11 cellular contexts compared by ENCODE assay signal in genomic region chr5:83368835-83369234, GRCh38.
A peak's percentile ranks its signal among the peaks of the same experiment; 100 is the strongest.
DNase-seq lines count a peak whose midpoint lies in the region; ATAC-seq, FAIRE-seq and TF ChIP-seq lines count a peak whose summit lies in the region.
"Had no signal": no experiment of that assay in that cellular context is flagged by ENCODE, and none has a peak within 500 bp of the region (broad histone marks: within the 10 kb centered on the region; RNA-seq: fewer than 3 reads in every experiment).

No MANE protein-coding gene starts in this region.

- H3K9me3 ChIP-seq in astrocyte (ENCODE audit: insufficient read depth, low read depth, low read length) (no peaks in the 10 kb centered on the region), Caco-2 (no peaks in the 10 kb centered on the region)
- H3K9me3 ChIP-seq: body of pancreas had no signal

- peak; percentile 95 to 96 for DNase-seq in AML-193 (lab: John Stamatoyannopoulos, UW)
- DNase-seq in astrocyte (ENCODE audit: low read depth) = no peak
- no peak for DNase-seq in GM03348 (ENCODE audit: low spot score)
- no peak for DNase-seq in HTR-8/SVneo (ENCODE audit: insufficient read length, low spot score)
- no peak for DNase-seq in NCI-H187 (lab: John Stamatoyannopoulos, UW)
- DNase-seq in Caco-2 = no peak

- peaks cover 3% of the 10 kb centered on the region for H3K9me3 Mint-ChIP-seq in astrocyte (ENCODE audit: unreplicated experiment)
- H3K9me3 Mint-ChIP-seq in Caco-2 (ENCODE audit: unreplicated experiment) = peaks cover 10% of the 10 kb centered on the region

- CTCF ChIA-PET in Caco-2 (lab: Charles Lee) = no interaction called here

- H3K27ac ChIP-seq in astrocyte (ENCODE audit: low read depth, low read length) = no peak overlapping the region
- H3K27ac ChIP-seq: neural progenitor cell had no signal

- no peak overlapping the region for H3K27ac Mint-ChIP-seq in astrocyte (ENCODE audit: unreplicated experiment)
- H3K27ac Mint-ChIP-seq in Caco-2 (ENCODE audit: unreplicated experiment) = no peak overlapping the region
- H3K27ac Mint-ChIP-seq: B cell, neural progenitor cell had no signal

- no peak for FAIRE-seq in astrocyte (lab: Jason Lieb, UNC)
- no peak for FAIRE-seq in HTR-8/SVneo (lab: Jason Lieb, UNC)

- H4K20me1 ChIP-seq in astrocyte (ENCODE audit: insufficient read depth, low read length) = no peaks in the 10 kb centered on the region

- no peak overlapping the region for H3K9ac ChIP-seq in astrocyte (ENCODE audit: low read length)
- H3K9ac ChIP-seq: neural progenitor cell had no signal

- H3K27me3 ChIP-seq in astrocyte (ENCODE audit: insufficient read depth, low read length) (no peaks in the 10 kb centered on the region), Caco-2 (replicated peaks; ENCODE audit: control insufficient read depth, insufficient read depth, low read length) (no peaks in the 10 kb centered on the region)
- H3K27me3 ChIP-seq: body of pancreas, neural progenitor cell had no signal

- H3K79me2 ChIP-seq in astrocyte (ENCODE audit: insufficient read depth, low read length) = no peaks in the 10 kb centered on the region

- intact Hi-C loops in Caco-2 (cut with micrococcal nuclease; ENCODE audit: unreplicated experiment) = no loop called here

- no peak overlapping the region for H3K4me3 Mint-ChIP-seq in astrocyte (ENCODE audit: unreplicated experiment)
- H3K4me3 Mint-ChIP-seq in Caco-2 (ENCODE audit: unreplicated experiment) = no peak overlapping the region
- H3K4me3 Mint-ChIP-seq: B cell, neural progenitor cell had no signal

- peaks cover 7% of the 10 kb centered on the region for H3K4me1 ChIP-seq in astrocyte (ENCODE audit: insufficient read depth, low read length)
- no peaks in the 10 kb centered on the region; the same call in 1 of the 2 replicates for H3K4me1 ChIP-seq in Caco-2
- H3K4me1 ChIP-seq: body of pancreas had no signal

- H3K4me2 ChIP-seq in astrocyte (ENCODE audit: low read length) = peak overlapping the region; percentile 43
- H3K4me2 ChIP-seq: neural progenitor cell had no signal

- no peaks in the 10 kb centered on the region for H3K36me3 ChIP-seq in astrocyte (ENCODE audit: insufficient read depth, low read length)
- no peaks in the 10 kb centered on the region for H3K36me3 ChIP-seq in Caco-2 (ENCODE audit: control insufficient read depth, insufficient read depth, low read length)
- H3K36me3 ChIP-seq: neural progenitor cell had no signal

- POLR2A ChIA-PET in Caco-2 (lab: Charles Lee) = no interaction called here

- TF ChIP-seq CTCF in astrocyte (IDR thresholded peaks at IDR 0.05; ENCODE audit: insufficient read depth, low read depth, low read length) = no peak
- TF ChIP-seq CTCF in Caco-2 (IDR thresholded peaks at IDR 0.05; ENCODE audit: insufficient read depth in 1 of 2, low read depth in 1 of 2, low read length in 1 of 2, severe bottlenecking in 1 of 2, unreplicated experiment in 1 of 2) = no peak

- H3K4me1 Mint-ChIP-seq in astrocyte (ENCODE audit: low read depth, unreplicated experiment) (peaks cover 3% of the 10 kb centered on the region), Caco-2 (ENCODE audit: low read depth, unreplicated experiment) (no peaks in the 10 kb centered on the region)

- ATAC-seq in GM19455 (IDR thresholded peaks at IDR 0.05; ENCODE audit: unreplicated experiment) (peak; percentile 39), HG03196 (IDR thresholded peaks at IDR 0.05; ENCODE audit: unreplicated experiment) (peak; percentile 35)
- ATAC-seq: body of pancreas had no signal

- no peaks in the 10 kb centered on the region for H3K27me3 Mint-ChIP-seq in astrocyte (ENCODE audit: low read depth, unreplicated experiment)
- no peaks in the 10 kb centered on the region for H3K27me3 Mint-ChIP-seq in Caco-2 (ENCODE audit: insufficient read depth, unreplicated experiment)
- H3K27me3 Mint-ChIP-seq: B cell had no signal

- H2AFZ ChIP-seq in astrocyte (ENCODE audit: low read depth, low read length) = no peak overlapping the region
- H2AFZ ChIP-seq: neural progenitor cell had no signal

- H3K4me3 ChIP-seq in astrocyte (ENCODE audit: insufficient read depth, low read depth, low read length) (no peak overlapping the region), Caco-2 (ENCODE audit: low read depth, low read length) (no peak overlapping the region)
- H3K4me3 ChIP-seq: body of pancreas, neural progenitor cell had no signal

- no TSS peak for BruUV-seq in Caco-2 (replicated peaks; lab: Mats Ljungman, UMichigan)

- peaks cover 2% of the 10 kb centered on the region for H3K36me3 Mint-ChIP-seq in astrocyte (ENCODE audit: low read depth, unreplicated experiment)
- H3K36me3 Mint-ChIP-seq in Caco-2 (ENCODE audit: insufficient read depth, unreplicated experiment) = no peaks in the 10 kb centered on the region
- H3K36me3 Mint-ChIP-seq: neural progenitor cell had no signal

Comparison
In these comparisons a context has a peak if more than half of its experiments do, and no peak if none do; other contexts are left out.
1. DNase-seq: peak in AML-193 (2 of 2); none in astrocyte (single experiment), GM03348 (single experiment), HTR-8/SVneo (single experiment), NCI-H187 (0 of 2) and Caco-2 (0 of 2).